ENCODE assay signal across 31 cellular contexts in genomic region chr17:55480907-55481306, GRCh38. TPM values are rescaled to one million over a fixed set of nuclear protein-coding genes. Genes with fewer than 3 reads are reported as not detected.
"Had no signal": no experiment of that assay in that cellular context is flagged by ENCODE, and none has a peak within 500 bp of the region (broad histone marks: within the 10 kb centered on the region; RNA-seq: fewer than 3 reads in every experiment).

No MANE protein-coding gene starts in this region.

- H2AFZ ChIP-seq: PC-9 had no signal

- H3K4me1 ChIP-seq: ascending aorta, colonic mucosa had no signal

- H3K9me3 Mint-ChIP-seq: activated CD4-positive, alpha-beta T cell treated with anti-CD3 and anti-CD28 coated beads, Interleukin-2, amount 10 ng/mL, durations not matched to agents 7 days and 5 days; activated naive CD4-positive, alpha-beta T cell treated with anti-CD3 and anti-CD28 coated beads, Interleukin-2, amount 50 U/mL, for 24 hours; activated naive CD8-positive, alpha-beta T cell treated with anti-CD3 and anti-CD28 coated beads, Interleukin-2, amount 10 ng/mL, durations not matched to agents 7 days and 5 days; activated T-cell treated with anti-CD3 and anti-CD28 coated beads, Interleukin-2, amount 50 U/mL, for 24 hours; activated T-helper 2 cell treated with anti-CD3 and anti-CD28 coated beads, Interferon-gamma antibody, Interleukin-2, Interleukin-4, amounts not matched to agents 10 μg/mL and 5 μg/mL and 100 μg/mL, durations not matched to agents 14 hours and 24 hours and 36 hours; central memory CD8-positive, alpha-beta T cell had no signal

- H3K27me3 ChIP-seq: ascending aorta, cardiac muscle cell, colonic mucosa had no signal

- H3K4me3 ChIP-seq: ascending aorta, cardiac muscle cell, colonic mucosa, PC-9 had no signal

- DNase-seq: activated CD4-positive, alpha-beta T cell treated with anti-CD3 and anti-CD28 coated beads, Interleukin-2, amount 10 ng/mL, durations not matched to agents 7 days and 5 days; activated CD4-positive, alpha-beta T cell treated with anti-CD3 and anti-CD28 coated beads, Interleukin-2, amount 50 U/mL, for 48 hours; activated CD8-positive, alpha-beta T cell treated with anti-CD3 and anti-CD28 coated beads, Interleukin-2, amount 10 ng/mL, durations not matched to agents 7 days and 5 days; activated gamma-delta T cell; activated naive CD4-positive, alpha-beta T cell treated with Interleukin-2 at 50 U/mL for 16 hours; activated naive CD8-positive, alpha-beta T cell treated with anti-CD3 and anti-CD28 coated beads, Interleukin-2, amount 10 ng/mL, durations not matched to agents 7 days and 5 days; activated T-cell treated with anti-CD3 and anti-CD28 coated beads, Interleukin-2, amount 50 U/mL, for 24 hours; amygdala; colonic mucosa; MM.1S; MV-4-11; NCI-H1092; NCI-H1436 treated with DMSO at 0.1 percent for 48 hours; NCI-H1694 treated with DMSO at 0.1 percent for 48 hours; NCI-H2029; NCI-H345; NCI-H526 treated with DMSO at 0.1 percent for 48 hours; NK-92 treated with Interleukin-12 subunit alpha and Interleukin-12 subunit beta, amount 100 ng/mL, for 24 hours; Right ventricle myocardium superior; T1000 had no signal

- H3K9me3 ChIP-seq: ascending aorta, colonic mucosa had no signal

- H3K4me3 Mint-ChIP-seq: activated CD4-positive, alpha-beta T cell treated with anti-CD3 and anti-CD28 coated beads, Interleukin-2, amount 10 ng/mL, durations not matched to agents 7 days and 5 days; activated CD8-positive, alpha-beta T cell treated with anti-CD3 and anti-CD28 coated beads, Interleukin-2, amount 10 ng/mL, durations not matched to agents 7 days and 5 days; activated naive CD4-positive, alpha-beta T cell treated with anti-CD3 and anti-CD28 coated beads, Interleukin-2, amount 50 U/mL, for 24 hours; activated naive CD8-positive, alpha-beta T cell treated with anti-CD3 and anti-CD28 coated beads, Interleukin-2, amount 10 ng/mL, durations not matched to agents 7 days and 5 days; activated T-cell treated with anti-CD3 and anti-CD28 coated beads, Interleukin-2, amount 50 U/mL, for 24 hours; central memory CD8-positive, alpha-beta T cell had no signal

- H3K27me3 Mint-ChIP-seq: activated naive CD4-positive, alpha-beta T cell treated with anti-CD3 and anti-CD28 coated beads, Interleukin-2, amount 50 U/mL, for 24 hours; central memory CD8-positive, alpha-beta T cell had no signal

- ATAC-seq: activated CD8-positive, alpha-beta T cell treated with anti-CD3 and anti-CD28 coated beads, Interleukin-2, amount 10 ng/mL, durations not matched to agents 7 days and 5 days had no signal

- H3K36me3 ChIP-seq: ascending aorta, cardiac muscle cell, colonic mucosa had no signal

- H3K4me1 Mint-ChIP-seq: activated CD4-positive, alpha-beta T cell treated with anti-CD3 and anti-CD28 coated beads, Interleukin-2, amount 10 ng/mL, durations not matched to agents 7 days and 5 days; activated naive CD4-positive, alpha-beta T cell treated with anti-CD3 and anti-CD28 coated beads, Interleukin-2, amount 50 U/mL, for 24 hours; activated naive CD8-positive, alpha-beta T cell treated with anti-CD3 and anti-CD28 coated beads, Interleukin-2, amount 10 ng/mL, durations not matched to agents 7 days and 5 days; central memory CD8-positive, alpha-beta T cell had no signal

- H3K27ac Mint-ChIP-seq: activated CD4-positive, alpha-beta T cell treated with anti-CD3 and anti-CD28 coated beads, Interleukin-2, amount 10 ng/mL, durations not matched to agents 7 days and 5 days; activated CD8-positive, alpha-beta T cell treated with anti-CD3 and anti-CD28 coated beads, Interleukin-2, amount 10 ng/mL, durations not matched to agents 7 days and 5 days; activated naive CD4-positive, alpha-beta T cell treated with anti-CD3 and anti-CD28 coated beads, Interleukin-2, amount 50 U/mL, for 24 hours; activated naive CD8-positive, alpha-beta T cell treated with anti-CD3 and anti-CD28 coated beads, Interleukin-2, amount 10 ng/mL, durations not matched to agents 7 days and 5 days; activated T-cell treated with anti-CD3 and anti-CD28 coated beads, Interleukin-2, amount 50 U/mL, for 24 hours; activated T-helper 2 cell treated with anti-CD3 and anti-CD28 coated beads, Interferon-gamma antibody, Interleukin-2, Interleukin-4, amounts not matched to agents 10 μg/mL and 5 μg/mL and 100 μg/mL, durations not matched to agents 14 hours and 24 hours and 36 hours had no signal

- H3K27ac ChIP-seq: ascending aorta, cardiac muscle cell, colonic mucosa, PC-9 had no signal

- H3K4me2 ChIP-seq: PC-9 had no signal

- H3K36me3 Mint-ChIP-seq: activated naive CD4-positive, alpha-beta T cell treated with anti-CD3 and anti-CD28 coated beads, Interleukin-2, amount 50 U/mL, for 24 hours; activated naive CD8-positive, alpha-beta T cell treated with anti-CD3 and anti-CD28 coated beads, Interleukin-2, amount 10 ng/mL, durations not matched to agents 7 days and 5 days had no signal

RNA-seq across cellular contexts. Expression of gene SMIM36, which starts 30.3 kb away (rescaled TPM):
- total RNA-seq: activated CD4-positive, alpha-beta T cell treated with anti-CD3 and anti-CD28 coated beads, Interleukin-2, amount 10 ng/mL, durations not matched to agents 7 days and 5 days; activated CD8-positive, alpha-beta T cell treated with anti-CD3 and anti-CD28 coated beads, Interleukin-2, amount 10 ng/mL, durations not matched to agents 7 days and 5 days; activated naive CD8-positive, alpha-beta T cell treated with anti-CD3 and anti-CD28 coated beads, Interleukin-2, amount 10 ng/mL, durations not matched to agents 7 days and 5 days; activated T-helper 2 cell treated with anti-CD3 and anti-CD28 coated beads, Interferon-gamma antibody, Interleukin-2, Interleukin-4, amounts not matched to agents 10 μg/mL and 5 μg/mL and 100 μg/mL, durations not matched to agents 14 hours and 24 hours and 36 hours; ascending aorta; cardiac muscle cell; chondrocyte; colonic mucosa; NCI-H460; PC-9; Right ventricle myocardium superior; T-helper 1 cell treated with Interleukin-12 subunit alpha and Interleukin-12 subunit beta and Interleukin-4 antibody, amounts not matched to agents 30 ng/mL and 1 ng/mL, for 36 hours; T-helper 2 cell treated with Interferon-gamma antibody and Interleukin-4, amounts not matched to agents 100 ng/mL and 5 ng/mL, for 36 hours had no signal
- polyA plus RNA-seq: adipose tissue, cardiac muscle cell had no signal
